Comparison of ENCODE assay signal across 13 cellular contexts in genomic region chr5:58188287-58188651, GRCh38.
DNase-seq lines count a peak whose midpoint lies in the region; ATAC-seq and TF ChIP-seq lines count a peak whose summit lies in the region.
"Had no signal": no experiment of that assay in that cellular context is flagged by ENCODE, and none has a peak within 500 bp of the region (broad histone marks: within the 10 kb centered on the region; RNA-seq: fewer than 3 reads in every experiment).

No MANE protein-coding gene starts in this region.

- H3K4ac ChIP-seq in mesenchymal stem cell (ENCODE audit: low read depth in 1 of 2, low read length in 2 of 2): no peak overlapping the region

- no peaks in the 10 kb centered on the region for H3K79me1 ChIP-seq in mesenchymal stem cell (replicated peaks; ENCODE audit: low read length, poor library complexity, severe bottlenecking)

- TF ChIP-seq RAD21 in Ishikawa (IDR thresholded peaks at IDR 0.05; ENCODE audit: low read depth): peak; percentile 24; the same call in 1 of the 2 replicates

- H3K9me3 Mint-ChIP-seq in chondrocyte (ENCODE audit: low read depth): no peaks in the 10 kb centered on the region
- H3K9me3 Mint-ChIP-seq: activated B cell treated with CpG ODN at 0.5 μM for 24 hours had no signal

- no peaks in the 10 kb centered on the region for H3K27me3 Mint-ChIP-seq in chondrocyte (ENCODE audit: low read depth)

- no peak overlapping the region for H3K23ac ChIP-seq in mesenchymal stem cell (ENCODE audit: low read length in 2 of 2)

- no peaks in the 10 kb centered on the region for H3K4me1 ChIP-seq in mesenchymal stem cell (ENCODE audit: control insufficient read depth, insufficient read depth, low read depth, low read length)

- no peak overlapping the region for H3K14ac ChIP-seq in mesenchymal stem cell (ENCODE audit: low read length in 2 of 2)

- peak; percentile 22 for TF ChIP-seq CTCF in AG09309 (IDR thresholded peaks at IDR 0.05; ENCODE audit: control insufficient read depth, insufficient read depth, low read depth, low read length, missing control alignments)
- TF ChIP-seq CTCF in chondrocyte (IDR thresholded peaks at IDR 0.05): peak; percentile 42

- no peak overlapping the region for H2BK5ac ChIP-seq in mesenchymal stem cell (ENCODE audit: low read depth, low read length, poor library complexity, severe bottlenecking)

- H3K27me3 ChIP-seq in mesenchymal stem cell (ENCODE audit: control insufficient read depth in 1 of 2, insufficient read depth in 1 of 2, low read length in 2 of 2): no peaks in the 10 kb centered on the region
- H3K27me3 ChIP-seq: heart left ventricle had no signal

- TF ChIP-seq EP300 in Ishikawa (IDR thresholded peaks at IDR 0.05; ENCODE audit: borderline replicate concordance): peak; percentile 81

- H2BK12ac ChIP-seq in mesenchymal stem cell (ENCODE audit: low read length in 2 of 2): no peak overlapping the region

- ATAC-seq in GM19328 (IDR thresholded peaks at IDR 0.05; ENCODE audit: unreplicated experiment) (no peak), HG03432 (IDR thresholded peaks at IDR 0.05; ENCODE audit: unreplicated experiment) (no peak), HG02884 (IDR thresholded peaks at IDR 0.05; ENCODE audit: unreplicated experiment) (no peak)

- H3K36me3 Mint-ChIP-seq in chondrocyte (ENCODE audit: low read depth): no peaks in the 10 kb centered on the region

- H2AFZ ChIP-seq in mesenchymal stem cell (ENCODE audit: low read depth, low read length): no peak overlapping the region

- H3K4me3 ChIP-seq in AG09309 (ENCODE audit: control insufficient read depth, low read depth, low read length) (no peak overlapping the region), mesenchymal stem cell (ENCODE audit: insufficient read depth in 1 of 2, low read depth in 1 of 2, low read length in 2 of 2) (no peak overlapping the region)

- DNase-seq in AG09309 (ENCODE audit: low read depth) (peak; percentile 60), chondrocyte (ENCODE audit: low spot score) (no peak), mesenchymal stem cell (peak; percentile 55), Kasumi-1 (lab: John Stamatoyannopoulos, UW) (no peak)
- DNase-seq: activated B cell treated with CpG ODN at 0.5 μM for 24 hours; activated naive CD4-positive, alpha-beta T cell treated with anti-CD3 and anti-CD28 coated beads, Interleukin-2, amount 50 U/mL, for 16 hours; heart left ventricle; retina; stimulated activated naive CD4-positive, alpha-beta T cell treated with Interleukin-2 at 50 U/mL for 16 hours had no signal

- peak overlapping the region; percentile 12 for H3K9ac ChIP-seq in mesenchymal stem cell (ENCODE audit: low read length)

- H3K4me3 Mint-ChIP-seq in chondrocyte (ENCODE audit: unreplicated experiment): no peak overlapping the region
- H3K4me3 Mint-ChIP-seq: activated B cell treated with CpG ODN at 0.5 μM for 24 hours had no signal

- no peak overlapping the region for H4K8ac ChIP-seq in mesenchymal stem cell (ENCODE audit: low read length)

- H3K36me3 ChIP-seq in mesenchymal stem cell (ENCODE audit: control insufficient read depth in 1 of 2, insufficient read depth in 2 of 2, low read depth in 1 of 2, low read length in 2 of 2): no peaks in the 10 kb centered on the region
- H3K36me3 ChIP-seq: heart left ventricle had no signal

- H3K4me1 Mint-ChIP-seq in chondrocyte (ENCODE audit: low read depth): peaks cover 30% of the 10 kb centered on the region
- H3K4me1 Mint-ChIP-seq: activated B cell treated with CpG ODN at 0.5 μM for 24 hours had no signal

- H2AK5ac ChIP-seq in mesenchymal stem cell (ENCODE audit: low read length, severe bottlenecking): no peak overlapping the region

- H2BK15ac ChIP-seq in mesenchymal stem cell (ENCODE audit: low read depth, poor library complexity, severe bottlenecking): no peak overlapping the region

- H3K4me2 ChIP-seq in mesenchymal stem cell (ENCODE audit: low read length, poor library complexity, severe bottlenecking): no peak overlapping the region

- H3K27ac ChIP-seq in mesenchymal stem cell (ENCODE audit: low read length, poor library complexity, severe bottlenecking): peak overlapping the region; percentile 52

- no peak overlapping the region for H3K18ac ChIP-seq in mesenchymal stem cell (ENCODE audit: low read depth in 1 of 2, low read length in 2 of 2)

- no peak overlapping the region for H2BK120ac ChIP-seq in mesenchymal stem cell (ENCODE audit: low read depth, low read length)

- 0% methylated on average over 2 of the region's 3 CpGs for WGBS in mesenchymal stem cell

- H4K91ac ChIP-seq in mesenchymal stem cell (ENCODE audit: low read length): no peak overlapping the region

- H3K27ac Mint-ChIP-seq in chondrocyte (ENCODE audit: unreplicated experiment): no peak overlapping the region
- H3K27ac Mint-ChIP-seq: activated B cell treated with CpG ODN at 0.5 μM for 24 hours had no signal

- H3K9me3 ChIP-seq in mesenchymal stem cell (ENCODE audit: control insufficient read depth, low read length): no peaks in the 10 kb centered on the region
- H3K9me3 ChIP-seq: heart left ventricle had no signal

TF ChIP-seq in Ishikawa, 13 proteins besides CTCF, POLR2A, EP300 and RAD21:
- no peak for TF ChIP-seq TAF1 (IDR thresholded peaks at IDR 0.05; ENCODE audit: low read depth)
- TF ChIP-seq, protein P1, sequence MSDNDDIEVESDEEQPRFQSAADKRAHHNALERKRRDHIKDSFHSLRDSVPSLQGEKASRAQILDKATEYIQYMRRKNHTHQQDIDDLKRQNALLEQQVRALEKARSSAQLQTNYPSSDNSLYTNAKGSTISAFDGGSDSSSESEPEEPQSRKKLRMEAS (IDR thresholded peaks at IDR 0.05): no peak
- TF ChIP-seq CREB1 (IDR thresholded peaks at IDR 0.05; ENCODE audit: low read depth): no peak
- no peak; the same call in 1 of the 2 replicates for TF ChIP-seq TCF12 (IDR thresholded peaks at IDR 0.05; ENCODE audit: low read depth)
- peak; percentile 55 for TF ChIP-seq CEBPB (IDR thresholded peaks at IDR 0.05)
- no peak for TF ChIP-seq YY1 (IDR thresholded peaks at IDR 0.05; ENCODE audit: low read depth)
- peak; percentile 93 for TF ChIP-seq TEAD4 (IDR thresholded peaks at IDR 0.05)
- peak; percentile 37; the same call in 1 of the 2 replicates for TF ChIP-seq NFIC (IDR thresholded peaks at IDR 0.05)
- TF ChIP-seq, protein P2, sequence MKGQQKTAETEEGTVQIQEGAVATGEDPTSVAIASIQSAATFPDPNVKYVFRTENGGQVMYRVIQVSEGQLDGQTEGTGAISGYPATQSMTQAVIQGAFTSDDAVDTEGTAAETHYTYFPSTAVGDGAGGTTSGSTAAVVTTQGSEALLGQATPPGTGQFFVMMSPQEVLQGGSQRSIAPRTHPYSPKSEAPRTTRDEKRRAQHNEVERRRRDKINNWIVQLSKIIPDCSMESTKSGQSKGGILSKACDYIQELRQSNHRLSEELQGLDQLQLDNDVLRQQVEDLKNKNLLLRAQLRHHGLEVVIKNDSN (IDR thresholded peaks at IDR 0.05): no peak
- peak; percentile 49; the same call in 1 of the 2 replicates for TF ChIP-seq FOXM1 (IDR thresholded peaks at IDR 0.05; ENCODE audit: borderline replicate concordance, low read depth)

Comparison
In these comparisons a context has a peak if more than half of its experiments do, and no peak if none do; other contexts are left out.
1. DNase-seq: peak in AG09309 (single experiment) and mesenchymal stem cell (single experiment); none in chondrocyte (single experiment) and Kasumi-1 (0 of 2).